ENCODE assay signal across 30 cellular contexts in the genomic region with DNA sequence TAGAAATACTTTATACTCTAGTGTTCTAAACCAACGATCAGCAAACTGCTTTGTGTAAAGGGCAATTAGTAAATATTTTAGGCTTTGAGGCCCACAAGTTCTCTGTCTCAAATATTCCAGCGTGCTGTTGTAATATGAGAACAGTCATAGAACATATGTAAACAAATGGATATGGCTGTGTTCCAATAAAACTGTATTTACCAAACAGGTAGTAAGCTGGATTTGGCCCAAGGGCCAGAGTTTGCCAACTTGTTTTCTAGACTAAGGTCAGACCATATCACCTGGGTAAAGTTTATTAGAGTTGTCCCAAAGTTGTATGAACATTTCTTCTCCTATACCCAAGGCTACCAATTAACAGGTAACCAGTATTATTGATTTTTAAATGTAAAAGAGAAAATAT.
DNase-seq lines count a peak whose midpoint lies in the region; ATAC-seq and TF ChIP-seq lines count a peak whose summit lies in the region.
"Had no signal": no experiment of that assay in that cellular context is flagged by ENCODE, and none has a peak within 500 bp of the region (broad histone marks: within the 10 kb centered on the region; RNA-seq: fewer than 3 reads in every experiment).

No MANE protein-coding gene starts in this region.

- H3K4me3 Mint-ChIP-seq in activated CD4-positive, alpha-beta T cell treated with anti-CD3 and anti-CD28 coated beads, Interleukin-2, amount 10 ng/mL, durations not matched to agents 7 days and 5 days = no peak overlapping the region
- H3K4me3 Mint-ChIP-seq: brain; CD8-positive, alpha-beta memory T cell; mesothelial cell of epicardium; natural killer cell treated with Interleukin-12 subunit alpha and Interleukin-12 subunit beta and Interleukin-15 and Interleukin-18, amount 100 ng/mL, for 72 hours; T-helper 1 cell treated with Interleukin-12 subunit alpha and Interleukin-12 subunit beta and Interleukin-4 antibody, amounts not matched to agents 30 μg/mL and 1 μg/mL, for 36 hours had no signal

- DNase-seq in DMS 273 (lab: John Stamatoyannopoulos, UW; ENCODE audit: unreplicated experiment) = peak; percentile 11
- no peak for DNase-seq in DMS 273 treated with DMSO at 0.1 percent for 48 hours (lab: John Stamatoyannopoulos, UW)
- DNase-seq in NCI-H2107 treated with DMSO at 0.1 percent for 48 hours (lab: John Stamatoyannopoulos, UW; ENCODE audit: unreplicated experiment) = peak; percentile 81
- peak; percentile 19 for DNase-seq in NCI-H748 treated with DMSO at 0.1 percent for 48 hours (lab: John Stamatoyannopoulos, UW)
- DNase-seq in stomach = peak; percentile 64
- no peak for DNase-seq in activated CD4-positive, alpha-beta T cell treated with anti-CD3 and anti-CD28 coated beads, Interleukin-2, amount 10 ng/mL, durations not matched to agents 7 days and 5 days
- DNase-seq: activated CD4-positive, alpha-beta T cell treated with anti-CD3 and anti-CD28 coated beads, Interleukin-2, amount 50 U/mL, for 4 hours; activated CD8-positive, alpha-beta memory T cell treated with anti-CD3 and anti-CD28 coated beads, Interleukin-2, amount 50 U/mL, for 48 hours; activated effector memory CD4-positive, alpha-beta T cell treated with Interleukin-2 at 50 U/mL for 16 hours; AML-193; CD8-positive, alpha-beta memory T cell; effector CD8-positive, alpha-beta T cell; gastrocnemius medialis; hippocampal formation; IMR-90; left ventricle myocardium superior; NCI-H1930; Peyer's patch; stimulated activated CD4-positive, alpha-beta T cell treated with anti-CD3 and anti-CD28 coated beads, Interleukin-4, amount 100 ng/mL, for 24 hours; stimulated activated naive CD4-positive, alpha-beta T cell treated with Interleukin-2 at 50 U/mL for 16 hours; thyroid gland had no signal

- no peak overlapping the region for H3K27ac Mint-ChIP-seq in activated CD4-positive, alpha-beta T cell treated with anti-CD3 and anti-CD28 coated beads, Interleukin-2, amount 10 ng/mL, durations not matched to agents 7 days and 5 days
- H3K27ac Mint-ChIP-seq: brain; CD8-positive, alpha-beta memory T cell; mesothelial cell of epicardium; natural killer cell treated with Interleukin-12 subunit alpha and Interleukin-12 subunit beta and Interleukin-15 and Interleukin-18, amount 100 ng/mL, for 72 hours; T-helper 1 cell treated with Interleukin-12 subunit alpha and Interleukin-12 subunit beta and Interleukin-4 antibody, amounts not matched to agents 30 μg/mL and 1 μg/mL, for 36 hours had no signal

- H3K27me3 Mint-ChIP-seq in activated CD4-positive, alpha-beta T cell treated with anti-CD3 and anti-CD28 coated beads, Interleukin-2, amount 10 ng/mL, durations not matched to agents 7 days and 5 days = no peaks in the 10 kb centered on the region
- H3K27me3 Mint-ChIP-seq: CD8-positive, alpha-beta memory T cell; natural killer cell treated with Interleukin-12 subunit alpha and Interleukin-12 subunit beta and Interleukin-15 and Interleukin-18, amount 100 ng/mL, for 72 hours had no signal

- POLR2A ChIA-PET in activated CD4-positive, alpha-beta T cell treated with anti-CD3 and anti-CD28 coated beads, Interleukin-2, amount 10 ng/mL, durations not matched to agents 7 days and 5 days (lab: Charles Lee) = no interaction called here

- H3K27ac ChIP-seq in stomach = no peak overlapping the region
- H3K27ac ChIP-seq: 22Rv1, gastrocnemius medialis, Peyer's patch, thyroid gland had no signal

- no peaks in the 10 kb centered on the region for H3K9me3 Mint-ChIP-seq in activated CD4-positive, alpha-beta T cell treated with anti-CD3 and anti-CD28 coated beads, Interleukin-2, amount 10 ng/mL, durations not matched to agents 7 days and 5 days
- H3K9me3 Mint-ChIP-seq: brain; mesothelial cell of epicardium; T-helper 1 cell treated with Interleukin-12 subunit alpha and Interleukin-12 subunit beta and Interleukin-4 antibody, amounts not matched to agents 30 μg/mL and 1 μg/mL, for 36 hours had no signal

- no peak for TF ChIP-seq CTCF in stomach (IDR thresholded peaks at IDR 0.05)

- no peaks in the 10 kb centered on the region for H3K4me1 Mint-ChIP-seq in activated CD4-positive, alpha-beta T cell treated with anti-CD3 and anti-CD28 coated beads, Interleukin-2, amount 10 ng/mL, durations not matched to agents 7 days and 5 days
- H3K4me1 Mint-ChIP-seq: brain; CD8-positive, alpha-beta memory T cell; mesothelial cell of epicardium had no signal

- CTCF ChIA-PET in activated CD4-positive, alpha-beta T cell treated with anti-CD3 and anti-CD28 coated beads, Interleukin-2, amount 10 ng/mL, durations not matched to agents 7 days and 5 days (lab: Charles Lee) = no interaction called here

- no peaks in the 10 kb centered on the region for H3K27me3 ChIP-seq in stomach
- H3K27me3 ChIP-seq: gastrocnemius medialis, Peyer's patch, thyroid gland had no signal

- no peaks in the 10 kb centered on the region for H3K9me3 ChIP-seq in stomach
- H3K9me3 ChIP-seq: gastrocnemius medialis, HAP-1, Peyer's patch, thyroid gland had no signal

- TF ChIP-seq POLR2A in stomach (IDR thresholded peaks at IDR 0.05) = no peak

- ATAC-seq in GM19455 (IDR thresholded peaks at IDR 0.05; ENCODE audit: unreplicated experiment) = no peak
- ATAC-seq in GM21619 (IDR thresholded peaks at IDR 0.05; ENCODE audit: unreplicated experiment) = no peak
- ATAC-seq: esophagus mucosa; gastrocnemius medialis; left ventricle myocardium superior; natural killer cell treated with Interleukin-12 subunit alpha and Interleukin-12 subunit beta and Interleukin-15 and Interleukin-18, amount 100 ng/mL, for 72 hours had no signal

- no peaks in the 10 kb centered on the region for H3K36me3 Mint-ChIP-seq in activated CD4-positive, alpha-beta T cell treated with anti-CD3 and anti-CD28 coated beads, Interleukin-2, amount 10 ng/mL, durations not matched to agents 7 days and 5 days (ENCODE audit: low read depth)
- H3K36me3 Mint-ChIP-seq: brain; CD8-positive, alpha-beta memory T cell; mesothelial cell of epicardium; natural killer cell treated with Interleukin-12 subunit alpha and Interleukin-12 subunit beta and Interleukin-15 and Interleukin-18, amount 100 ng/mL, for 72 hours had no signal

- intact Hi-C loops in stomach (cut with DNase I; ENCODE audit: low total_unique reads) = no loop called here

- no peak for TF ChIP-seq EP300 in stomach (IDR thresholded peaks at IDR 0.05)

- WGBS in stomach, 5 donors = 25 to 36% (median 33%) methylated on average over 2 of the region's 2 CpGs

- H3K36me3 ChIP-seq in stomach = no peaks in the 10 kb centered on the region
- H3K36me3 ChIP-seq: gastrocnemius medialis, HAP-1, Peyer's patch, thyroid gland had no signal

- H3K4me3 ChIP-seq in stomach = no peak overlapping the region
- H3K4me3 ChIP-seq: gastrocnemius medialis, HAP-1, Peyer's patch, thyroid gland had no signal

- H3K4me1 ChIP-seq in stomach = no peaks in the 10 kb centered on the region
- H3K4me1 ChIP-seq: gastrocnemius medialis, HAP-1, Peyer's patch, thyroid gland had no signal

Comparison
In these comparisons a context has a peak if more than half of its experiments do, and no peak if none do; other contexts are left out.
1. DNase-seq: peak in DMS 273 (single experiment), NCI-H2107 treated with DMSO at 0.1 percent for 48 hours (single experiment), NCI-H748 treated with DMSO at 0.1 percent for 48 hours (single experiment) and stomach (single experiment); none in DMS 273 treated with DMSO at 0.1 percent for 48 hours (single experiment) and activated CD4-positive, alpha-beta T cell treated with anti-CD3 and anti-CD28 coated beads, Interleukin-2, amount 10 ng/mL, durations not matched to agents 7 days and 5 days (single experiment).